ENCODE assay signal across 8 cellular contexts in genomic region chr3:187025254-187025655, GRCh38.
DNase-seq lines count a peak whose midpoint lies in the region; ATAC-seq lines count a peak whose summit lies in the region.

No MANE protein-coding gene starts in this region.

- peak overlapping the region; percentile 86 for H3K4me3 Mint-ChIP-seq in activated T-helper 17 cell treated with anti-CD3 and anti-CD28 coated beads, Interleukin-2, amount 50 U/mL, for 72 hours

- no peaks in the 10 kb centered on the region for H3K27me3 ChIP-seq in HAP-1 (ENCODE audit: low read depth)

- H3K9me3 ChIP-seq in HAP-1, result no peaks in the 10 kb centered on the region

- H3K36me3 Mint-ChIP-seq in activated T-helper 17 cell treated with anti-CD3 and anti-CD28 coated beads, Interleukin-2, amount 50 U/mL, for 72 hours (ENCODE audit: low read depth), result peaks cover 47% of the 10 kb centered on the region

- in situ Hi-C loops in HAP-1 (cut with MboI; ENCODE audit: low sequenced_read_pairs), result no loop called here

- no peaks in the 10 kb centered on the region for H3K4me1 ChIP-seq in HAP-1

- H3K27ac Mint-ChIP-seq in activated T-helper 17 cell treated with anti-CD3 and anti-CD28 coated beads, Interleukin-2, amount 50 U/mL, for 72 hours, result peak overlapping the region; percentile 93

- no peaks in the 10 kb centered on the region for H3K27me3 Mint-ChIP-seq in activated T-helper 17 cell treated with anti-CD3 and anti-CD28 coated beads, Interleukin-2, amount 50 U/mL, for 72 hours

- peaks cover 4% of the 10 kb centered on the region for H3K9me3 Mint-ChIP-seq in activated T-helper 17 cell treated with anti-CD3 and anti-CD28 coated beads, Interleukin-2, amount 50 U/mL, for 72 hours

- H3K4me1 Mint-ChIP-seq in activated T-helper 17 cell treated with anti-CD3 and anti-CD28 coated beads, Interleukin-2, amount 50 U/mL, for 72 hours, result peaks cover 36% of the 10 kb centered on the region

- H3K36me3 ChIP-seq in HAP-1 (replicated peaks), result no peaks in the 10 kb centered on the region

- no peak overlapping the region for H3K4me3 ChIP-seq in HAP-1

- peak; percentile 64 for DNase-seq in stimulated activated CD4-positive, alpha-beta T cell treated with anti-CD3 and anti-CD28 coated beads, Interleukin-2, amount 100 ng/mL, for 4 hours (ENCODE audit: low read depth)
- DNase-seq in foreskin melanocyte (no peak), HAP-1 (ENCODE audit: low spot score in 2 of 2) (no peak), hypothalamus (lab: John Stamatoyannopoulos, UW) (no peak), nucleus accumbens (lab: John Stamatoyannopoulos, UW) (no peak)

- ATAC-seq in GM18909 (IDR thresholded peaks at IDR 0.05; ENCODE audit: poor library complexity, unreplicated experiment) (peak; percentile 35), HG03342 (IDR thresholded peaks at IDR 0.05; ENCODE audit: unreplicated experiment) (peak; percentile 29)
- peak; percentile 79 for ATAC-seq in activated T-helper 17 cell treated with anti-CD3 and anti-CD28 coated beads, Interleukin-2, amount 50 U/mL, for 72 hours (replicated peaks)

Comparison
In these comparisons a context has a peak if more than half of its experiments do, and no peak if none do; other contexts are left out.
1. ATAC-seq: peak in every context shown above with its lines; median percentile 79 in activated T-helper 17 cell treated with anti-CD3 and anti-CD28 coated beads, Interleukin-2, amount 50 U/mL, for 72 hours; 35 in GM18909; 29 in HG03342.